12 cellular contexts compared by ENCODE assay signal in genomic region chr20:2210646-2211556, GRCh38.
A peak's percentile ranks its signal among the peaks of the same experiment; 100 is the strongest.
DNase-seq lines count a peak whose midpoint lies in the region; ATAC-seq and TF ChIP-seq lines count a peak whose summit lies in the region.
"Had no signal": no experiment of that assay in that cellular context is flagged by ENCODE, and none has a peak within 500 bp of the region (broad histone marks: within the 10 kb centered on the region; RNA-seq: fewer than 3 reads in every experiment).

No MANE protein-coding gene starts in this region.

- no peak overlapping the region for H3K27ac ChIP-seq in left ventricle myocardium inferior (replicated peaks)
- H3K27ac ChIP-seq: KMS-11 had no signal

- H3K36me3 Mint-ChIP-seq in activated B cell treated with CpG ODN at 0.5 μM for 24 hours (ENCODE audit: low read depth) (no peaks in the 10 kb centered on the region), immature natural killer cell (no peaks in the 10 kb centered on the region)

- peaks cover 12% of the 10 kb centered on the region for H3K4me1 ChIP-seq in left ventricle myocardium inferior

- H3K27me3 Mint-ChIP-seq in activated B cell treated with CpG ODN at 0.5 μM for 24 hours (no peaks in the 10 kb centered on the region), immature natural killer cell (ENCODE audit: low read depth in 3 of 3) (peaks cover 7 to 16% (median 9%) of the 10 kb centered on the region in 3 donors)

- H3K4me1 Mint-ChIP-seq in activated B cell treated with CpG ODN at 0.5 μM for 24 hours (peaks cover 21% of the 10 kb centered on the region), immature natural killer cell (peaks cover 0 to 5% of the 10 kb centered on the region in 2 donors)

- no peaks in the 10 kb centered on the region for H3K36me3 ChIP-seq in left ventricle myocardium inferior

- POLR2A ChIA-PET in activated B cell treated with CpG ODN at 0.5 μM for 24 hours (lab: Charles Lee): no interaction called here

- H3K4me3 Mint-ChIP-seq in activated B cell treated with CpG ODN at 0.5 μM for 24 hours (peak overlapping the region; percentile 6), immature natural killer cell (no peak overlapping the region)
- H3K4me3 Mint-ChIP-seq: activated T-cell treated with anti-CD3 and anti-CD28 coated beads, Interleukin-2, amount 50 U/mL, for 72 hours had no signal

- intact Hi-C loops in activated B cell treated with CpG ODN at 0.5 μM for 24 hours (cut with micrococcal nuclease): no loop called here
- intact Hi-C loops in left ventricle myocardium inferior (cut with micrococcal nuclease): no loop called here

- peaks cover 94% of the 10 kb centered on the region for H3K27me3 ChIP-seq in left ventricle myocardium inferior (ENCODE audit: low read depth)

- H3K4me3 ChIP-seq in left ventricle myocardium inferior: no peak overlapping the region

- H3K27ac Mint-ChIP-seq in activated B cell treated with CpG ODN at 0.5 μM for 24 hours (no peak overlapping the region), immature natural killer cell (no peak overlapping the region)
- H3K27ac Mint-ChIP-seq: activated T-cell treated with anti-CD3 and anti-CD28 coated beads, Interleukin-2, amount 50 U/mL, for 72 hours had no signal

- TF ChIP-seq CTCF in activated B cell treated with CpG ODN at 0.5 μM for 24 hours (IDR thresholded peaks at IDR 0.05) (no peak), left ventricle myocardium inferior (IDR thresholded peaks at IDR 0.05; ENCODE audit: borderline replicate concordance) (no peak)

- CTCF ChIA-PET in activated B cell treated with CpG ODN at 0.5 μM for 24 hours (lab: Charles Lee): interaction anchor here (1.0 to 1.9 kb wide), 2 partner anchors 192 to 242 kb away, joined by 3 to 10 read pairs; no protein-coding TSS in a partner anchor

- H3K9me3 ChIP-seq in left ventricle myocardium inferior (replicated peaks): no peaks in the 10 kb centered on the region

- DNase-seq in NCI-H1436 (lab: John Stamatoyannopoulos, UW): peak; percentile 0
- DNase-seq in NCI-H1436 treated with DMSO at 0.1 percent for 48 hours (lab: John Stamatoyannopoulos, UW): no peak
- DNase-seq in activated B cell treated with CpG ODN at 0.5 μM for 24 hours: no peak
- peak; percentile 29 for DNase-seq in left ventricle myocardium inferior
- peak; percentile 80 for DNase-seq in stromal cell of bone marrow (ENCODE audit: low read depth)
- DNase-seq in immature natural killer cell: no peak
- DNase-seq: 8988T; activated T-cell treated with anti-CD3 and anti-CD28 coated beads, Interleukin-2, amount 50 U/mL, for 72 hours had no signal

- H3K9me3 Mint-ChIP-seq in activated B cell treated with CpG ODN at 0.5 μM for 24 hours: no peaks in the 10 kb centered on the region
- no peaks in the 10 kb centered on the region for H3K9me3 Mint-ChIP-seq in immature natural killer cell
- H3K9me3 Mint-ChIP-seq: activated T-cell treated with anti-CD3 and anti-CD28 coated beads, Interleukin-2, amount 50 U/mL, for 72 hours had no signal

- ATAC-seq in activated B cell treated with CpG ODN at 0.5 μM for 24 hours (ENCODE audit: low read depth) (peak; percentile 14), HG03159 (IDR thresholded peaks at IDR 0.05; ENCODE audit: unreplicated experiment) (no peak), HG03097 (IDR thresholded peaks at IDR 0.05; ENCODE audit: low FRiP score, unreplicated experiment) (no peak)
- ATAC-seq: activated T-cell treated with anti-CD3 and anti-CD28 coated beads, Interleukin-2, amount 50 U/mL, for 72 hours; HCT116 had no signal

Comparison
In these comparisons a context has a peak if more than half of its experiments do, and no peak if none do; other contexts are left out.
1. DNase-seq: peak in NCI-H1436 (single experiment), left ventricle myocardium inferior (single experiment) and stromal cell of bone marrow (single experiment); none in NCI-H1436 treated with DMSO at 0.1 percent for 48 hours (single experiment), activated B cell treated with CpG ODN at 0.5 μM for 24 hours (single experiment) and immature natural killer cell (0 of 3).